In genomic region chr3:62665627-62666433, GRCh38 we compare ENCODE assay signal across 8 cellular contexts.
DNase-seq lines count a peak whose midpoint lies in the region; ATAC-seq lines count a peak whose summit lies in the region.

No MANE protein-coding gene starts in this region.

- H3K4me1 Mint-ChIP-seq in activated T-cell treated with anti-CD3 and anti-CD28 coated beads, Interleukin-2, amount 50 U/mL, for 72 hours (ENCODE audit: low read depth): no peaks in the 10 kb centered on the region

- no peaks in the 10 kb centered on the region for H3K36me3 Mint-ChIP-seq in activated T-cell treated with anti-CD3 and anti-CD28 coated beads, Interleukin-2, amount 50 U/mL, for 72 hours (ENCODE audit: insufficient read depth in 2 of 2)

- H3K9me3 Mint-ChIP-seq in activated T-cell treated with anti-CD3 and anti-CD28 coated beads, Interleukin-2, amount 50 U/mL, for 72 hours: no peaks in the 10 kb centered on the region

- H3K27me3 Mint-ChIP-seq in activated T-cell treated with anti-CD3 and anti-CD28 coated beads, Interleukin-2, amount 50 U/mL, for 72 hours (ENCODE audit: low read depth): peaks cover 20% of the 10 kb centered on the region

- ATAC-seq in GM18907 (IDR thresholded peaks at IDR 0.05; ENCODE audit: unreplicated experiment) (peak; percentile 93), HG03045 (IDR thresholded peaks at IDR 0.05; ENCODE audit: unreplicated experiment) (peak; percentile 83), left cardiac atrium (peak; percentile 84 to 87)
- ATAC-seq in activated T-cell treated with anti-CD3 and anti-CD28 coated beads, Interleukin-2, amount 50 U/mL, for 72 hours (replicated peaks in 1 of 2): peak in 1 of 2 donors; percentile 55

- H3K4me3 Mint-ChIP-seq in activated T-cell treated with anti-CD3 and anti-CD28 coated beads, Interleukin-2, amount 50 U/mL, for 72 hours: no peak overlapping the region

- intact Hi-C loops in left cardiac atrium (cut with DNase I): loop anchor here in 1 of 2 donors (2.0 to 5.0 kb wide), 4 partner anchors 211 to 563 kb away; partner anchors contain the start of gene CADPS

- H3K27ac Mint-ChIP-seq in activated T-cell treated with anti-CD3 and anti-CD28 coated beads, Interleukin-2, amount 50 U/mL, for 72 hours: no peak overlapping the region

- DNase-seq in DMS153 treated with DMSO at 0.1 percent for 48 hours (lab: John Stamatoyannopoulos, UW; ENCODE audit: unreplicated experiment) (peak; percentile 5), NCI-H2171 (lab: John Stamatoyannopoulos, UW) (peak; percentile 26), left cardiac atrium (peak; percentile 66), retina (peak; percentile 91)
- peak; percentile 39 to 50 for DNase-seq in activated T-cell treated with anti-CD3 and anti-CD28 coated beads, Interleukin-2, amount 50 U/mL, for 72 hours
- no peak for DNase-seq in stimulated activated naive CD4-positive, alpha-beta T cell (lab: John Stamatoyannopoulos, UW)

Comparison
In these comparisons a context has a peak if more than half of its experiments do, and no peak if none do; other contexts are left out.
1. DNase-seq: peak in DMS153 treated with DMSO at 0.1 percent for 48 hours (single experiment), NCI-H2171 (single experiment), activated T-cell treated with anti-CD3 and anti-CD28 coated beads, Interleukin-2, amount 50 U/mL, for 72 hours (2 of 2), left cardiac atrium (single experiment) and retina (single experiment); none in stimulated activated naive CD4-positive, alpha-beta T cell (0 of 6).